10 cellular contexts compared by ENCODE assay signal in genomic region chr9:97853844-97854695, GRCh38. TPM values are rescaled to one million over a fixed set of nuclear protein-coding genes. Genes with fewer than 3 reads are reported as not detected.
DNase-seq lines count a peak whose midpoint lies in the region; ATAC-seq, FAIRE-seq and TF ChIP-seq lines count a peak whose summit lies in the region.
"Had no signal": no experiment of that assay in that cellular context is flagged by ENCODE, and none has a peak within 500 bp of the region (broad histone marks: within the 10 kb centered on the region; RNA-seq: fewer than 3 reads in every experiment).

No MANE protein-coding gene starts in this region.

- no peaks in the 10 kb centered on the region for H3F3A ChIP-seq in SK-N-SH (replicated peaks; ENCODE audit: insufficient read depth)

- CTCF ChIA-PET in SK-N-SH (lab: Yijun Ruan, JAX) = interaction anchor here (0.6 to 1.5 kb wide), 7 partner anchors 8 to 47 kb away, joined by 3 to 5 read pairs (median 3); no protein-coding TSS in a partner anchor
- CTCF ChIA-PET in K562 (lab: Yijun Ruan, JAX; ENCODE audit: low intra/inter-chr PET ratio) = no interaction called here

- TF ChIP-seq RAD21 in SK-N-SH (IDR thresholded peaks at IDR 0.05; ENCODE audit: low read length) (no peak), K562 (CRISPR knock-in tag; conservative IDR thresholded peaks at IDR 0.05 in 1 of 2, IDR thresholded peaks at IDR 0.05 in 1 of 2) (no peak)

- H3K9me2 ChIP-seq in SK-N-SH = no peaks in the 10 kb centered on the region

- no peak for TF ChIP-seq POLR2A in K562 (conservative IDR thresholded peaks at IDR 0.05)

- intact Hi-C loops in K562 (cut with micrococcal nuclease) = no loop called here

- no peaks in the 10 kb centered on the region for H3K36me3 ChIP-seq in SK-N-SH (replicated peaks in 1 of 2; ENCODE audit: control insufficient read depth in 1 of 2, insufficient read depth in 2 of 2, low read length in 1 of 2)
- H3K36me3 ChIP-seq in K562 (ENCODE audit: control insufficient read depth, insufficient read depth, low read length) = no peaks in the 10 kb centered on the region
- H3K36me3 ChIP-seq in mesodermal cell (ENCODE audit: control insufficient read depth, insufficient read depth, low read length) = no peaks in the 10 kb centered on the region

- TF ChIP-seq EP300 in SK-N-SH (IDR thresholded peaks at IDR 0.05; ENCODE audit: borderline replicate concordance in 1 of 2, low read depth in 1 of 2, low read length in 1 of 2) (no peak), K562 (IDR thresholded peaks at IDR 0.05; ENCODE audit: low read length) (no peak)

- ATAC-seq in K562 = no peak
- peak; percentile 70 for ATAC-seq in stimulated activated naive CD8-positive, alpha-beta T cell treated with anti-CD3 and anti-CD28 coated beads, Interleukin-15, Interleukin-2, amounts not matched to agents 100 U/mL and 50 U/mL, for 24 hours
- no peak for ATAC-seq in GM19455 (IDR thresholded peaks at IDR 0.05; ENCODE audit: unreplicated experiment)

- WGBS in SK-N-SH (ENCODE audit: low lambda C conversion rate) = 0% methylated on average over 6 of the region's 125 CpGs
- WGBS in K562 (ENCODE audit: insufficient coverage, low coverage, missing lambda C conversion rate) = 90% methylated on average over 20 of the region's 125 CpGs
- WGBS in mesodermal cell (ENCODE audit: insufficient coverage in 2 of 2), 2 experiments = 1 to 2% methylated on average over 79 to 99 of the region's 125 CpGs

- TF ChIP-seq CTCF in SK-N-SH (IDR thresholded peaks at IDR 0.05) = peak; percentile 44
- no peak for TF ChIP-seq CTCF in K562 (IDR thresholded peaks at IDR 0.05 in 2 of 3, conservative IDR thresholded peaks at IDR 0.05 in 1 of 3; ENCODE audit: insufficient read depth in 2 of 3, low read depth in 1 of 3, low read length in 3 of 3)

- H3K27me3 ChIP-seq in SK-N-SH (ENCODE audit: insufficient read depth) = peaks cover 96% of the 10 kb centered on the region
- H3K27me3 ChIP-seq in K562 (ENCODE audit: control insufficient read depth in 2 of 2, insufficient read depth in 2 of 2, low read length in 2 of 2) = peaks cover 44 to 53% of the 10 kb centered on the region in 2 experiments; a peak in 4 of 5 replicates

- H4K20me1 ChIP-seq in SK-N-SH (ENCODE audit: insufficient read depth) (no peaks in the 10 kb centered on the region), K562 (replicated peaks; ENCODE audit: control insufficient read depth, insufficient read depth, low read length) (no peaks in the 10 kb centered on the region)

- H2AFZ ChIP-seq in SK-N-SH (ENCODE audit: low read depth) (peak overlapping the region; percentile 46; the same call in 1 of the 2 replicates), K562 (ENCODE audit: low read depth, low read length) (no peak overlapping the region)

- H3K27ac ChIP-seq in SK-N-SH (ENCODE audit: low read depth in 2 of 2, low read length in 1 of 2) (no peak overlapping the region), K562 (ENCODE audit: extremely low read depth, low read depth, low read length) (no peak overlapping the region), mesodermal cell (ENCODE audit: low read depth, low read length, severe bottlenecking) (no peak overlapping the region)

- H3K9ac ChIP-seq in SK-N-SH = no peak overlapping the region
- H3K9ac ChIP-seq in K562 (ENCODE audit: insufficient read depth in 1 of 2, low read depth in 2 of 2, low read length in 2 of 2) = no peak overlapping the region

- BruUV-seq in K562 (replicated peaks; lab: Mats Ljungman, UMichigan) = no TSS peak

- DNase-seq in DMS79 treated with DMSO at 0.1 percent for 48 hours (lab: John Stamatoyannopoulos, UW) = peak; percentile 25
- no peak for DNase-seq in DMS79 (lab: John Stamatoyannopoulos, UW)
- peak; percentile 78 for DNase-seq in SK-N-SH
- no peak for DNase-seq in K562 (ENCODE audit: extremely low read depth in 1 of 4, low spot score in 3 of 4)
- DNase-seq in stimulated activated naive CD8-positive, alpha-beta T cell treated with anti-CD3 and anti-CD28 coated beads, Interleukin-15, Interleukin-2, amounts not matched to agents 100 U/mL and 50 U/mL, for 24 hours = peak; percentile 69
- no peak for DNase-seq in inferior parietal cortex (ENCODE audit: extremely low spot score)

- H3K9me1 ChIP-seq in K562 (ENCODE audit: control insufficient read depth, insufficient read depth, low read length) = no peaks in the 10 kb centered on the region

- H3K4me3 ChIP-seq in SK-N-SH (ENCODE audit: low read depth in 2 of 2, low read length in 1 of 2) (peak overlapping the region; percentile 38 to 54), K562 (no peak overlapping the region), mesodermal cell (ENCODE audit: extremely low read depth, insufficient read depth, low read length, poor library complexity, severe bottlenecking) (peak overlapping the region; percentile 32)

- H3K79me2 ChIP-seq in SK-N-SH (ENCODE audit: insufficient read depth) (no peaks in the 10 kb centered on the region), K562 (ENCODE audit: control insufficient read depth, insufficient read depth, low read length) (no peaks in the 10 kb centered on the region)

- POLR2A ChIA-PET in SK-N-SH (lab: Yijun Ruan, JAX) = no interaction called here
- POLR2A ChIA-PET in K562 (lab: Yijun Ruan, JAX) = no interaction called here

- H3K4me2 ChIP-seq in SK-N-SH (peak overlapping the region; percentile 65; the same call in 1 of the 2 replicates), K562 (ENCODE audit: insufficient read depth, low read length) (no peak overlapping the region)

- no peak for FAIRE-seq in K562 (lab: Jason Lieb, UNC)
- FAIRE-seq: A204.1, TTC549 had no signal

- H3K4me1 ChIP-seq in SK-N-SH (ENCODE audit: control insufficient read depth in 1 of 2, insufficient read depth in 2 of 2, low read depth in 1 of 2, low read length in 1 of 2) (no peaks in the 10 kb centered on the region; a peak in 1 of 4 replicates), K562 (replicated peaks in 1 of 2; ENCODE audit: control insufficient read depth in 2 of 2, insufficient read depth in 2 of 2, low read length in 2 of 2) (peaks cover 0 to 16% of the 10 kb centered on the region in 2 experiments; a peak in 2 of 5 replicates), mesodermal cell (ENCODE audit: control insufficient read depth, insufficient read depth, low read length, poor library complexity, severe bottlenecking) (peaks cover 9% of the 10 kb centered on the region)

- H3K9me3 ChIP-seq in SK-N-SH (no peaks in the 10 kb centered on the region), K562 (replicated peaks; ENCODE audit: control insufficient read depth, insufficient read depth, low read depth, low read length) (no peaks in the 10 kb centered on the region), mesodermal cell (ENCODE audit: control insufficient read depth, low read length) (no peaks in the 10 kb centered on the region)

- in situ Hi-C loops in K562 (cut with MboI) = no loop called here

TF ChIP-seq in SK-N-SH, 30 proteins besides CTCF, POLR2A, EP300 and RAD21 (continues in another document):
- TF ChIP-seq, protein P1, sequence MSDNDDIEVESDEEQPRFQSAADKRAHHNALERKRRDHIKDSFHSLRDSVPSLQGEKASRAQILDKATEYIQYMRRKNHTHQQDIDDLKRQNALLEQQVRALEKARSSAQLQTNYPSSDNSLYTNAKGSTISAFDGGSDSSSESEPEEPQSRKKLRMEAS (IDR thresholded peaks at IDR 0.05; ENCODE audit: low read depth) = 0 out of 2 replicates have a peak, but pooled peaks have one; percentile 20
- TF ChIP-seq SMC3 (IDR thresholded peaks at IDR 0.05; ENCODE audit: low read depth, low read length) = no peak
- no peak for TF ChIP-seq SIN3A (IDR thresholded peaks at IDR 0.05; ENCODE audit: borderline replicate concordance, low read depth, low read length)
- TF ChIP-seq FOSL2 (IDR thresholded peaks at IDR 0.05; ENCODE audit: borderline replicate concordance, low read depth) = no peak

TF ChIP-seq in K562, 482 proteins besides CTCF, POLR2A, EP300 and RAD21:
- TF ChIP-seq ZBTB33 (CRISPR knock-in tag; IDR thresholded peaks at IDR 0.05) = peak; percentile 55; the same call in 1 of the 2 replicates
- no peak for TF ChIP-seq HNRNPLL (IDR thresholded peaks at IDR 0.05; ENCODE audit: low read depth, low read length, poor library complexity, severe bottlenecking)

RNA-seq across cellular contexts. Expression of gene FOXE1, which starts 1.0 kb away (rescaled TPM):
- 0.03 and 0.08 TPM in 2 replicates for polyA plus RNA-seq in SK-N-SH (2012; rRNA removed)
- 0.04 TPM in 2 replicates for polyA plus RNA-seq in SK-N-SH (2012; cell fraction: cytosol; rRNA removed)
- polyA plus RNA-seq in SK-N-SH (2012; cell fraction: nucleus; rRNA removed) = 0.01 TPM in 2 replicates
- total RNA-seq in K562 (2011; cell fraction: chromatin; rRNA removed; ENCODE audit: low replicate concordance) = not detected in 2 replicates
- total RNA-seq in K562 (2011; cell fraction: nucleolus; rRNA removed) = not detected in 2 replicates
- not detected in 2 replicates for total RNA-seq in K562 (2011; cell fraction: nucleoplasm; rRNA removed)
- total RNA-seq in K562 (2014; rRNA removed) = not detected in 2 replicates
- not detected in 2 replicates for total RNA-seq in K562 (2014; rRNA removed; fragmentation: Illumina TruSeq; extraction: Trizol)
- total RNA-seq in K562 (2015; rRNA removed; fragmentation: Illumina TruSeq; extraction: Trizol) = not detected in 2 replicates
- not detected in 2 replicates for total RNA-seq in K562 (2021)
- polyA plus RNA-seq in K562 (2011; rRNA removed) = not detected in 2 replicates
- not detected in 2 replicates for polyA plus RNA-seq in K562 (2011; cell fraction: cytosol; rRNA removed)
- polyA plus RNA-seq in K562 (2011; cell fraction: nucleus; rRNA removed) = not detected in 2 replicates
- polyA plus RNA-seq in K562 (2012) = not detected in 2 replicates
- not detected in 2 replicates for polyA plus RNA-seq in K562 (2014; fragmentation: Illumina TruSeq; extraction: Trizol)
- not detected for polyA plus RNA-seq in K562 (2014; fragmentation: Nextera tagmentation; extraction: Ambion mirVana)
- polyA plus RNA-seq in K562 (2014; rRNA removed) = not detected in 2 replicates
- polyA minus RNA-seq in K562 (2011; rRNA and poly(A)+ RNA removed) = not detected in 2 replicates
- not detected in 2 replicates for polyA minus RNA-seq in K562 (2011; cell fraction: cytosol; rRNA and poly(A)+ RNA removed)
- not detected in 2 replicates for polyA minus RNA-seq in K562 (2011; cell fraction: nucleus; rRNA and poly(A)+ RNA removed)
- polyA plus RNA-seq in mesodermal cell (2013, experiment 1 of 2) = not detected
- not detected for polyA plus RNA-seq in mesodermal cell (2013, experiment 2 of 2)

Comparison
In these comparisons a context has a peak if more than half of its experiments do, and no peak if none do; other contexts are left out.
1. DNase-seq: peak in DMS79 treated with DMSO at 0.1 percent for 48 hours (single experiment), SK-N-SH (single experiment) and stimulated activated naive CD8-positive, alpha-beta T cell treated with anti-CD3 and anti-CD28 coated beads, Interleukin-15, Interleukin-2, amounts not matched to agents 100 U/mL and 50 U/mL, for 24 hours (single experiment); none in DMS79 (single experiment), K562 (0 of 4) and inferior parietal cortex (single experiment).